20 cellular contexts compared by ENCODE assay signal in genomic region chr18:4119813-4120212, GRCh38.
DNase-seq lines count a peak whose midpoint lies in the region; ATAC-seq and TF ChIP-seq lines count a peak whose summit lies in the region.
"Had no signal": no experiment of that assay in that cellular context is flagged by ENCODE, and none has a peak within 500 bp of the region (broad histone marks: within the 10 kb centered on the region; RNA-seq: fewer than 3 reads in every experiment).

No MANE protein-coding gene starts in this region.

- no peak overlapping the region for H3K56ac ChIP-seq in H9 (ENCODE audit: insufficient read length, low read depth, low read length)

- no TSS peak for BruUV-seq in A673 (replicated peaks; lab: Mats Ljungman, UMichigan)

- peaks cover 23 to 29% of the 10 kb centered on the region in 2 experiments for H3K9me3 Mint-ChIP-seq in H9

- H3K27ac ChIP-seq in A673 (ENCODE audit: low read depth, low read length, poor library complexity, severe bottlenecking) (no peak overlapping the region), H9 (ENCODE audit: insufficient read length, low read depth, low read length) (peak overlapping the region; percentile 66), VCaP (no peak overlapping the region), iPS-18a (ENCODE audit: low read length) (peak overlapping the region; percentile 86)
- H3K27ac ChIP-seq: BLaER1 had no signal

- H3K27me3 ChIP-seq in A673 (replicated peaks; ENCODE audit: insufficient read depth, low read depth, low read length, poor library complexity) = no peaks in the 10 kb centered on the region
- H3K27me3 ChIP-seq in H9 (ENCODE audit: insufficient read depth, low read length) = no peaks in the 10 kb centered on the region
- H3K27me3 ChIP-seq in iPS-18a (ENCODE audit: control insufficient read depth, insufficient read depth, low read length) = no peaks in the 10 kb centered on the region
- H3K27me3 ChIP-seq: BLaER1, MG63 had no signal

- no peak for DNase-seq in A673 (ENCODE audit: low spot score)
- no peak for DNase-seq in H9
- DNase-seq in left colon = no peak
- no peak for DNase-seq in nucleus accumbens (lab: John Stamatoyannopoulos, UW)
- DNase-seq in HT-29 (ENCODE audit: low spot score) = no peak
- DNase-seq: CD8-positive, alpha-beta memory T cell; HFFc6; Kasumi-1; MG63; NCI-H1048; NCI-H1436; NCI-H1930; NCI-H446 treated with DMSO at 0.1 percent for 48 hours; NCI-H69; Right ventricle myocardium superior had no signal

- H3K18ac ChIP-seq in H9 (ENCODE audit: insufficient read length, low read depth, low read length) = no peak overlapping the region

- peaks cover 8 to 40% (median 28%) of the 10 kb centered on the region in 3 experiments for H3K36me3 Mint-ChIP-seq in H9 (ENCODE audit: insufficient read depth in 1 of 3, low read depth in 3 of 3)
- H3K36me3 Mint-ChIP-seq: CD8-positive, alpha-beta memory T cell; IgD-negative memory B cell had no signal

- no peak overlapping the region for H2BK12ac ChIP-seq in H9 (ENCODE audit: insufficient read length, low read depth, low read length)

- H2BK5ac ChIP-seq in H9 (ENCODE audit: insufficient read length, low read length) = no peak overlapping the region

- no peak overlapping the region for H3K14ac ChIP-seq in H9 (ENCODE audit: insufficient read depth, low read length)

- H4K8ac ChIP-seq in H9 (replicated peaks; ENCODE audit: insufficient read length, low read depth, low read length) = no peak overlapping the region

- H3K4me3 ChIP-seq in A673 (ENCODE audit: low read depth, low read length, poor library complexity, severe bottlenecking) (no peak overlapping the region), iPS-18a (ENCODE audit: low read length) (peak overlapping the region; percentile 41)
- H3K4me3 ChIP-seq: BLaER1, MG63 had no signal

- peaks cover 26% of the 10 kb centered on the region for H3K4me1 ChIP-seq in A673 (ENCODE audit: insufficient read depth, low read length, poor library complexity, severe bottlenecking)
- H3K4me1 ChIP-seq in H9 (ENCODE audit: insufficient read depth, low read length) = peaks cover 26% of the 10 kb centered on the region; the same call in 1 of the 2 replicates
- H3K4me1 ChIP-seq in iPS-18a (ENCODE audit: control insufficient read depth, low read depth, low read length) = peaks cover 51% of the 10 kb centered on the region

- H2BK20ac ChIP-seq in H9 (ENCODE audit: low read depth, low read length, poor library complexity, severe bottlenecking) = no peak overlapping the region

- H3K4me2 ChIP-seq in H9 (ENCODE audit: insufficient read depth, insufficient read length, low read length) = no peak overlapping the region
- H3K4me2 ChIP-seq: BLaER1 had no signal

- H2BK120ac ChIP-seq in H9 (ENCODE audit: low read depth, low read length, poor library complexity, severe bottlenecking) = no peak overlapping the region

- H3T11ph ChIP-seq in H9 (ENCODE audit: low read length) = no peak overlapping the region

- H3K23ac ChIP-seq in H9 (ENCODE audit: insufficient read length, low read depth, low read length) = no peak overlapping the region

- H3K9ac ChIP-seq in H9 (ENCODE audit: extremely low read depth, insufficient read length, low read length) (no peak overlapping the region), iPS-18a (ENCODE audit: low read length) (peak overlapping the region; percentile 65)
- H3K9ac ChIP-seq: BLaER1 had no signal

- H3K4ac ChIP-seq in H9 (ENCODE audit: low read depth, low read length) = no peak overlapping the region

- CTCF ChIA-PET in A673 (lab: Charles Lee) = interaction anchor here (1.3 kb wide), 1 partner anchor 12 kb away, joined by 3 read pairs; no protein-coding TSS in a partner anchor

- H3K27ac Mint-ChIP-seq in H9 = peak overlapping the region; percentile 95 to 100 (median 96); a peak in 6 of 7 replicates
- H3K27ac Mint-ChIP-seq: CD8-positive, alpha-beta memory T cell; HFFc6 had no signal

- H3K9me3 ChIP-seq in A673 (ENCODE audit: low read depth, low read length, poor library complexity, severe bottlenecking) (no peaks in the 10 kb centered on the region), H9 (ENCODE audit: control insufficient read depth, low read depth, low read length) (no peaks in the 10 kb centered on the region), iPS-18a (ENCODE audit: control insufficient read depth, low read depth, low read length) (no peaks in the 10 kb centered on the region)
- H3K9me3 ChIP-seq: BLaER1, MG63 had no signal

- no peak overlapping the region for H4K91ac ChIP-seq in H9 (ENCODE audit: insufficient read length, low read depth, low read length)

- POLR2A ChIA-PET in A673 (lab: Charles Lee; ENCODE audit: low non-redundant PET) = interaction anchor here (0.7 kb wide), 1 partner anchor 80 kb away, joined by 3 read pairs; no protein-coding TSS in a partner anchor

- no peaks in the 10 kb centered on the region; the same call in 1 of the 2 replicates for H3K27me3 Mint-ChIP-seq in H9 (ENCODE audit: low read depth)
- H3K27me3 Mint-ChIP-seq: IgD-negative memory B cell had no signal

- H4K5ac ChIP-seq in H9 (ENCODE audit: insufficient read length, low read depth, low read length) = no peak overlapping the region

- H3K23me2 ChIP-seq in H9 (ENCODE audit: insufficient read length, low read depth, low read length, poor library complexity, severe bottlenecking) = no peaks in the 10 kb centered on the region

- no CpG with 5 or more reads among the region's 1 CpG for WGBS in H9 (ENCODE audit: extremely low coverage, insufficient read length, low lambda C conversion rate)

- peaks cover 79 to 82% of the 10 kb centered on the region in 2 experiments for H3K4me1 Mint-ChIP-seq in H9
- H3K4me1 Mint-ChIP-seq: CD8-positive, alpha-beta memory T cell had no signal

- H3K36me3 ChIP-seq in A673 (ENCODE audit: insufficient read depth, low read length, poor library complexity, severe bottlenecking) = no peaks in the 10 kb centered on the region
- H3K36me3 ChIP-seq in iPS-18a (ENCODE audit: control insufficient read depth, low read depth, low read length) = no peaks in the 10 kb centered on the region
- H3K36me3 ChIP-seq: BLaER1, MG63 had no signal

- H3K79me1 ChIP-seq in H9 (ENCODE audit: insufficient read depth, low read depth, low read length, poor library complexity, severe bottlenecking) = no peaks in the 10 kb centered on the region

- no peak overlapping the region for H2AFZ ChIP-seq in H9 (ENCODE audit: low read length)

- intact Hi-C loops in A673 (cut with micrococcal nuclease; ENCODE audit: unreplicated experiment) (no loop called here), left colon (cut with DNase I, micrococcal nuclease) (no loop called here)

- no peak for ATAC-seq in activated CD4-positive, CD25-positive, alpha-beta regulatory T cell treated with anti-CD3 and anti-CD28 coated beads, Interleukin-2, amount 50 U/mL, for 24 hours
- ATAC-seq in left colon = no peak

- no peaks in the 10 kb centered on the region for H4K20me1 ChIP-seq in H9 (ENCODE audit: control insufficient read depth, insufficient read depth, insufficient read length)
- H4K20me1 ChIP-seq: BLaER1 had no signal

- no peak overlapping the region for H2BK15ac ChIP-seq in H9 (ENCODE audit: low read depth, low read length)

- H2AK5ac ChIP-seq in H9 (ENCODE audit: insufficient read length, low read length) = no peak overlapping the region

- TF ChIP-seq CTCF in A673 (conservative IDR thresholded peaks at IDR 0.05; ENCODE audit: low read depth, low read length) (peak; percentile 40; the same call in 1 of the 2 replicates), H9 (conservative IDR thresholded peaks at IDR 0.05) (peak; percentile 46; the same call in 2 of the 3 replicates), VCaP (conservative IDR thresholded peaks at IDR 0.05) (peak; percentile 33)

- H3K4me3 Mint-ChIP-seq in H9 = 0 out of 5 replicates have a peak overlapping the region, but pooled peaks of 1 of the 2 experiments have one; percentile 6
- H3K4me3 Mint-ChIP-seq: CD8-positive, alpha-beta memory T cell; HFFc6; IgD-negative memory B cell had no signal

- no peaks in the 10 kb centered on the region for H3K79me2 ChIP-seq in H9 (ENCODE audit: insufficient read depth, low read length)

Comparison
In these comparisons a context has a peak if more than half of its experiments do, and no peak if none do; other contexts are left out.
1. H3K27ac ChIP-seq: peak in H9 (single experiment) and iPS-18a (single experiment); none in A673 (single experiment) and VCaP (single experiment).
2. Peak in every context shown above with its lines, with median percentiles within 50 percentile points of each other: CTCF ChIP-seq.